Comparison of ENCODE assay signal across 17 cellular contexts in the genomic region with DNA sequence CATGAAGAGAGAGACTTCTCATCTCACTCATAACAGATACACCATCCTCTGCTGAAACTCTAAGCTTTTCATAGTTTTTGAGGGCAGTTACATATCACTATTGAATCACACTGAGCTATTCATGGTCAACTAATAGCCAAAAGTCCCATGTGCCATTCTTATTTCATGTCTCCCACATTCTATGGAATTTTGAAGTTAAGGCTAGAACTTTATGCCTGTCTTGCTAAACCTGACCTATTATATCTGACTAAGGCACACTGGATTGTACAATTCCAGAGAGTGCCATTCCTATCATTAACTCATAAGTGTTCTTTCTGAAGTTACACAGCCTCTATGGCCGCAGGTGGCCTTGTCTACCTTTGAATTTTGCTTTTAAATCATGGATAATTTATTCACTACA.
"Had no signal": no experiment of that assay in that cellular context is flagged by ENCODE, and none has a peak within 500 bp of the region (broad histone marks: within the 10 kb centered on the region; RNA-seq: fewer than 3 reads in every experiment).

No MANE protein-coding gene starts in this region.

- H3K36me3 ChIP-seq: esophagus muscularis mucosa had no signal

- H3K4me3 Mint-ChIP-seq: activated B cell treated with CpG ODN at 0.5 μM for 24 hours; activated CD8-positive, alpha-beta T cell treated with anti-CD3 and anti-CD28 coated beads, Interleukin-2, amount 10 ng/mL, durations not matched to agents 7 days and 5 days; activated naive CD8-positive, alpha-beta T cell; memory B cell; natural killer cell treated with Interleukin-12 subunit alpha and Interleukin-12 subunit beta and Interleukin-15 and Interleukin-18, amount 100 ng/mL, for 72 hours; T-helper 17 cell had no signal

- H3K27ac ChIP-seq: esophagus muscularis mucosa had no signal

- ATAC-seq: activated CD8-positive, alpha-beta T cell treated with anti-CD3 and anti-CD28 coated beads, Interleukin-2, amount 10 ng/mL, durations not matched to agents 7 days and 5 days; left ventricle myocardium superior; natural killer cell treated with Interleukin-12 subunit alpha and Interleukin-12 subunit beta and Interleukin-15 and Interleukin-18, amount 100 ng/mL, for 72 hours; T-helper 17 cell had no signal

- DNase-seq: activated B cell treated with CpG ODN at 0.5 μM for 24 hours; activated CD4-positive, alpha-beta T cell treated with anti-CD3 and anti-CD28 coated beads for 48 hours; activated CD8-positive, alpha-beta memory T cell treated with anti-CD3 and anti-CD28 coated beads, Interleukin-2, amount 50 U/mL, for 4 hours; activated CD8-positive, alpha-beta T cell treated with anti-CD3 and anti-CD28 coated beads, Interleukin-2, amount 10 ng/mL, durations not matched to agents 7 days and 5 days; activated gamma-delta T cell treated with Interleukin-2 at 50 U/mL for 16 hours; activated T-cell treated with anti-CD3 and anti-CD28 coated beads, Interleukin-2, amount 50 U/mL, for 48 hours; amygdala; left ventricle myocardium superior; nucleus accumbens; stimulated activated CD4-positive, alpha-beta T cell treated with anti-CD3 and anti-CD28 coated beads, Interleukin-4, amount 100 ng/mL, for 24 hours; stimulated activated naive CD4-positive, alpha-beta T cell treated with Interleukin-2 at 50 U/mL for 16 hours; substantia nigra; T-helper 17 cell had no signal

- H3K9me3 Mint-ChIP-seq: activated B cell treated with CpG ODN at 0.5 μM for 24 hours; memory B cell; natural killer cell treated with Interleukin-12 subunit alpha and Interleukin-12 subunit beta and Interleukin-15 and Interleukin-18, amount 100 ng/mL, for 72 hours had no signal

- H3K4me1 Mint-ChIP-seq: memory B cell had no signal

- H3K9me3 ChIP-seq: esophagus muscularis mucosa had no signal

- H3K4me3 ChIP-seq: esophagus muscularis mucosa had no signal

- H3K27me3 Mint-ChIP-seq: activated B cell treated with CpG ODN at 0.5 μM for 24 hours; activated naive CD8-positive, alpha-beta T cell; memory B cell; natural killer cell treated with Interleukin-12 subunit alpha and Interleukin-12 subunit beta and Interleukin-15 and Interleukin-18, amount 100 ng/mL, for 72 hours; T-helper 17 cell had no signal

- H3K27ac Mint-ChIP-seq: activated B cell treated with CpG ODN at 0.5 μM for 24 hours; activated CD8-positive, alpha-beta T cell treated with anti-CD3 and anti-CD28 coated beads, Interleukin-2, amount 10 ng/mL, durations not matched to agents 7 days and 5 days; activated naive CD8-positive, alpha-beta T cell; memory B cell; natural killer cell treated with Interleukin-12 subunit alpha and Interleukin-12 subunit beta and Interleukin-15 and Interleukin-18, amount 100 ng/mL, for 72 hours; T-helper 17 cell had no signal

- H3K4me1 ChIP-seq: esophagus muscularis mucosa had no signal

- H3K27me3 ChIP-seq: esophagus muscularis mucosa had no signal

- H3K36me3 Mint-ChIP-seq: memory B cell had no signal
